ENCODE assay signal across 8 cellular contexts in the genomic region with DNA sequence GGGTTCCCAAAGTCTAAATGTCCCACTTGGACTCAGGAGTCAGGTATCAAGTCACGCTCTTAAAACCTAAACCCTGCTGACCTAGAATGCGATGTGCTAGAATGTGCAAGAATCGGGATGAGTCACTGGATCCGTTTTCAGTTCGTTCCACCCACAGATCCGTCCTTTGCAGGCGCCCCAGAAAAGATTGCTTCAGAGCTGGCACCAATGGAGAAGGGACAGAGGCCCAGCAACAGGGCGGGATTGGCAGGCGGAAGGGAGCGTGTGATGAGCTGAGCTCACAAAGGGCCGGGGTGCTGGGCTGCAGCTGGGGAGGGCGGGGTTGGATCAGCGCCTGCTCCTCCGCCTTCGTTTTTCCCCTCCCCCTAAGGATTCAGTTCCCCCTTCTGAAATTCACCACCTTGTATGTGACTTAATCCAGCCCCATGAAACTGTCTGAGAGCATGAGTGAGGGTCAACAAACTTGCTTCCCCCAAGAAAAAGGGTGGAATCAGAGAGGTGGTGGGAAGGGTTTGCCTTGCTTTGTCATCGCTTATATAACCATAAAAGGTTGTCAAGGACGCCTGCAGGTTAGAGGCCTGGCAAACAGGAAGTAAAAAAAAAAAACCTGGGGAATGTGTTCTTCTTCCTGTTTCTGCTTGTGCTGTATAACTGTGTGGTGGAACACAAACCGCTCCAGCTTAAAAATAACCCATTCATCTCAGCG. TPM values are rescaled to one million over a fixed set of nuclear protein-coding genes. Genes with fewer than 3 reads are reported as not detected.
DNase-seq lines count a peak whose midpoint lies in the region; ATAC-seq and TF ChIP-seq lines count a peak whose summit lies in the region.

No MANE protein-coding gene starts in this region.

- H3K9me3 Mint-ChIP-seq in CD14-positive monocyte: peaks cover 0 to 10% (median 4%) of the 10 kb centered on the region in 7 donors
- H3K9me3 Mint-ChIP-seq in natural killer cell treated with Interleukin-12 subunit alpha and Interleukin-12 subunit beta and Interleukin-15 and Interleukin-18, amount 100 ng/mL, for 72 hours: no peaks in the 10 kb centered on the region

- H3K36me3 Mint-ChIP-seq in CD14-positive monocyte: peaks cover 22 to 27% of the 10 kb centered on the region in 2 donors
- H3K36me3 Mint-ChIP-seq in natural killer cell treated with Interleukin-12 subunit alpha and Interleukin-12 subunit beta and Interleukin-15 and Interleukin-18, amount 100 ng/mL, for 72 hours: peaks cover 22% of the 10 kb centered on the region

- no peaks in the 10 kb centered on the region for H3K27me3 ChIP-seq in HUES64 (ENCODE audit: insufficient read depth, low read length)
- no peaks in the 10 kb centered on the region for H3K27me3 ChIP-seq in stomach smooth muscle (ENCODE audit: control insufficient read depth in 1 of 2, insufficient read depth in 2 of 2, low read length in 2 of 2)

- H3K27me3 Mint-ChIP-seq in CD14-positive monocyte (ENCODE audit: low read depth in 3 of 3): peaks cover 0 to 6% (median 6%) of the 10 kb centered on the region in 3 donors
- H3K27me3 Mint-ChIP-seq in natural killer cell treated with Interleukin-12 subunit alpha and Interleukin-12 subunit beta and Interleukin-15 and Interleukin-18, amount 100 ng/mL, for 72 hours: no peaks in the 10 kb centered on the region

- peak overlapping the region; percentile 98 for H3K4me3 ChIP-seq in HUES64 (ENCODE audit: low read length)
- peak overlapping the region; percentile 67 to 100 for H3K4me3 ChIP-seq in stomach smooth muscle (ENCODE audit: low read length in 2 of 2)

- peaks cover 15% of the 10 kb centered on the region for H3K36me3 ChIP-seq in HUES64 (ENCODE audit: insufficient read depth, low read length)
- peaks cover 4 to 7% of the 10 kb centered on the region in 2 donors for H3K36me3 ChIP-seq in stomach smooth muscle (ENCODE audit: control insufficient read depth in 2 of 2, insufficient read depth in 2 of 2, low read length in 2 of 2)

- peak overlapping the region; percentile 85 to 100 for H3K4me3 Mint-ChIP-seq in CD14-positive monocyte
- H3K4me3 Mint-ChIP-seq in natural killer cell treated with Interleukin-12 subunit alpha and Interleukin-12 subunit beta and Interleukin-15 and Interleukin-18, amount 100 ng/mL, for 72 hours: peak overlapping the region; percentile 90

- peak overlapping the region; percentile 96 for H3K27ac ChIP-seq in HUES64 (ENCODE audit: low read depth, low read length)
- H3K27ac ChIP-seq in stomach smooth muscle (ENCODE audit: low read length): peak overlapping the region; percentile 100

- H3K9me3 ChIP-seq in HUES64 (ENCODE audit: insufficient read depth, low read depth, low read length): no peaks in the 10 kb centered on the region
- H3K9me3 ChIP-seq in stomach smooth muscle (ENCODE audit: control insufficient read depth in 2 of 2, low read length in 2 of 2): no peaks in the 10 kb centered on the region

- WGBS in HUES64: 2% methylated on average over 18 of the region's 19 CpGs

- no peak for TF ChIP-seq CTCF in CD14-positive monocyte (IDR thresholded peaks at IDR 0.05)

- peak; percentile 50 for ATAC-seq in GM21390 (IDR thresholded peaks at IDR 0.05; ENCODE audit: unreplicated experiment)
- peak; percentile 83 to 85 for ATAC-seq in natural killer cell treated with Interleukin-12 subunit alpha and Interleukin-12 subunit beta and Interleukin-15 and Interleukin-18, amount 100 ng/mL, for 72 hours

- H3K4me1 ChIP-seq in HUES64 (ENCODE audit: insufficient read depth, low read length) (peaks cover 63% of the 10 kb centered on the region), stomach smooth muscle (ENCODE audit: control insufficient read depth, insufficient read depth, low read length) (peaks cover 50% of the 10 kb centered on the region)

- DNase-seq in CD14-positive monocyte (ENCODE audit: low spot score) (peak; percentile 99), fibroblast of gingiva (ENCODE audit: low read depth) (peak; percentile 100), NCI-H1092 (lab: John Stamatoyannopoulos, UW) (no peak)
- peak; percentile 90 for DNase-seq in activated CD8-positive, alpha-beta memory T cell treated with anti-CD3 and anti-CD28 coated beads, Interleukin-2, amount 50 U/mL, for 48 hours
- peak; percentile 95 for DNase-seq in natural killer cell treated with Interleukin-12 subunit alpha and Interleukin-12 subunit beta and Interleukin-15 and Interleukin-18, amount 100 ng/mL, for 72 hours (ENCODE audit: low spot score)

- H3K27ac Mint-ChIP-seq in CD14-positive monocyte: peak overlapping the region; percentile 100
- peak overlapping the region; percentile 93 to 98 for H3K27ac Mint-ChIP-seq in natural killer cell treated with Interleukin-12 subunit alpha and Interleukin-12 subunit beta and Interleukin-15 and Interleukin-18, amount 100 ng/mL, for 72 hours

- intact Hi-C loops in CD14-positive monocyte (cut with micrococcal nuclease): no loop called here

- H3K9ac ChIP-seq in HUES64 (ENCODE audit: low read depth, low read length): peak overlapping the region; percentile 98
- H3K9ac ChIP-seq in stomach smooth muscle (ENCODE audit: low read length in 2 of 2): peak overlapping the region; percentile 92 to 97

- peaks cover 77% of the 10 kb centered on the region for H3K4me1 Mint-ChIP-seq in CD14-positive monocyte
- H3K4me1 Mint-ChIP-seq in natural killer cell treated with Interleukin-12 subunit alpha and Interleukin-12 subunit beta and Interleukin-15 and Interleukin-18, amount 100 ng/mL, for 72 hours (ENCODE audit: low read depth in 2 of 2): peaks cover 79 to 85% of the 10 kb centered on the region in 2 donors

RNA-seq across cellular contexts. Expression of a gene that starts 2.8 kb away (rescaled TPM):
- polyA plus RNA-seq in CD14-positive monocyte: 1,000 to 10,000 TPM in 1 of 2 donors, 100 to 1,000 TPM in 1; 969 to 1,385 TPM
- 577 TPM for polyA plus RNA-seq in HUES64 (2013, experiment 1 of 2)
- 651 TPM for polyA plus RNA-seq in HUES64 (2013, experiment 2 of 2)
- total RNA-seq in natural killer cell treated with Interleukin-12 subunit alpha and Interleukin-12 subunit beta and Interleukin-15 and Interleukin-18, amount 100 ng/mL, for 72 hours: 1,000 to 10,000 TPM in 1 of 2 donors, 100 to 1,000 TPM in 1; 691 to 1,324 TPM

RNA-seq across cellular contexts. Expression of a gene that starts 53.6 kb away (rescaled TPM):
- 10 to 100 TPM; 13.1 to 15.2 TPM for polyA plus RNA-seq in CD14-positive monocyte
- polyA plus RNA-seq in HUES64 (2013, experiment 1 of 2): 35.4 TPM
- polyA plus RNA-seq in HUES64 (2013, experiment 2 of 2): 43.2 TPM
- 10 to 100 TPM in 1 of 2 donors, 1 to 10 TPM in 1; 10.0 to 45.6 TPM for total RNA-seq in natural killer cell treated with Interleukin-12 subunit alpha and Interleukin-12 subunit beta and Interleukin-15 and Interleukin-18, amount 100 ng/mL, for 72 hours
